ENCODE assay signal across 23 cellular contexts in genomic region chr17:10247806-10248334, GRCh38. TPM values are rescaled to one million over a fixed set of nuclear protein-coding genes. Genes with fewer than 3 reads are reported as not detected.
A peak's percentile ranks its signal among the peaks of the same experiment; 100 is the strongest.
DNase-seq lines count a peak whose midpoint lies in the region; ATAC-seq, FAIRE-seq and TF ChIP-seq lines count a peak whose summit lies in the region.
"Had no signal": no experiment of that assay in that cellular context is flagged by ENCODE, and none has a peak within 500 bp of the region (broad histone marks: within the 10 kb centered on the region; RNA-seq: fewer than 3 reads in every experiment).

No MANE protein-coding gene starts in this region.

- 0 out of 2 replicates have a peak, but pooled peaks cover 7% of the 10 kb centered on the region for H3K27me3 ChIP-seq in GM23248 (replicated peaks; ENCODE audit: insufficient read depth)
- no peaks in the 10 kb centered on the region for H3K27me3 ChIP-seq in body of pancreas
- H3K27me3 ChIP-seq in right cardiac atrium (ENCODE audit: control insufficient read depth, insufficient read depth), result no peaks in the 10 kb centered on the region
- H3K27me3 ChIP-seq in tibial artery, result no peaks in the 10 kb centered on the region
- H3K27me3 ChIP-seq: SJCRH30 had no signal

- no peak for FAIRE-seq in GM12891 (lab: Jason Lieb, UNC)
- FAIRE-seq: G401.6, H54 had no signal

- no peak overlapping the region for H3K9ac ChIP-seq in GM23248

- intact Hi-C loops in body of pancreas (cut with DNase I), result no loop called here
- intact Hi-C loops in right cardiac atrium (cut with DNase I), result no loop called here
- intact Hi-C loops in tibial artery (cut with DNase I; ENCODE audit: low total_unique reads), result loop anchor here (5.0 kb wide), 1 partner anchor 49 kb away; no protein-coding TSS in a partner anchor

- in situ Hi-C loops in GM23248 (cut with MboI), result no loop called here

- no peaks in the 10 kb centered on the region for H3K9me2 ChIP-seq in GM23248 (ENCODE audit: insufficient read depth)

- DNase-seq in AG10803 (ENCODE audit: low read depth) (peak; percentile 95), GM23248 (peak; percentile 56), body of pancreas (peak in 1 of 4 donors; percentile 21), myocyte (ENCODE audit: low read depth) (peak; percentile 24), GM12891 (ENCODE audit: insufficient read length, low spot score) (no peak), HEK293T (ENCODE audit: extremely low spot score) (no peak), right cardiac atrium (no peak), tibial artery (no peak)
- DNase-seq: C1 segment of cervical spinal cord; CD8-positive, alpha-beta T cell; HFFc6; KG1; NCI-H1092 treated with DMSO at 0.1 percent for 48 hours; NCI-H146; NCI-H2029; NCI-H226; NCI-H510A treated with DMSO at 0.1 percent for 48 hours; NCI-H774; NK-92 treated with Interleukin-12 subunit alpha and Interleukin-12 subunit beta, amount 100 ng/mL, for 24 hours; SJCRH30 had no signal

- no peaks in the 10 kb centered on the region for H4K20me1 ChIP-seq in GM23248 (ENCODE audit: insufficient read depth)

- no peak overlapping the region; the same call in 1 of the 2 replicates for H2AFZ ChIP-seq in GM23248

- peaks cover 15% of the 10 kb centered on the region for H3K4me1 ChIP-seq in GM23248 (ENCODE audit: insufficient read depth)
- H3K4me1 ChIP-seq in body of pancreas, result no peaks in the 10 kb centered on the region
- no peaks in the 10 kb centered on the region for H3K4me1 ChIP-seq in right cardiac atrium (ENCODE audit: control insufficient read depth, insufficient read depth, low read length)
- H3K4me1 ChIP-seq in tibial artery, result no peaks in the 10 kb centered on the region
- H3K4me1 ChIP-seq: SJCRH30 had no signal

- TF ChIP-seq POLR2A in body of pancreas (IDR thresholded peaks at IDR 0.05) (no peak), GM12891 (IDR thresholded peaks at IDR 0.05; ENCODE audit: low read depth, low read length) (no peak)

- WGBS in GM23248 (ENCODE audit: low coverage in 1 of 2, low lambda C conversion rate in 2 of 2, missing lambda C conversion rate in 2 of 2), 2 experiments, result 4 to 7% methylated on average over 6 of the region's 6 CpGs
- 56 to 61% methylated on average over 6 of the region's 6 CpGs for WGBS in body of pancreas, 2 donors
- WGBS in right cardiac atrium, result 56% methylated on average over 6 of the region's 6 CpGs

- H3K9me3 ChIP-seq in GM23248 (ENCODE audit: low read depth) (no peaks in the 10 kb centered on the region), body of pancreas (no peaks in the 10 kb centered on the region), right cardiac atrium (ENCODE audit: control insufficient read depth, low read length) (no peaks in the 10 kb centered on the region), tibial artery (no peaks in the 10 kb centered on the region)
- H3K9me3 ChIP-seq: SJCRH30 had no signal

- H3K4me2 ChIP-seq in GM23248 (ENCODE audit: unreplicated experiment), result no peak overlapping the region

- peak; percentile 33 for ATAC-seq in body of pancreas
- ATAC-seq in right cardiac atrium, result no peak
- ATAC-seq: CD8-positive, alpha-beta T cell; Panc1 had no signal

- H3K27ac ChIP-seq in GM23248 (no peak overlapping the region), body of pancreas (no peak overlapping the region), right cardiac atrium (ENCODE audit: low read length) (no peak overlapping the region), tibial artery (no peak overlapping the region)
- H3K27ac ChIP-seq: SJCRH30 had no signal

- TF ChIP-seq CTCF in AG10803 (conservative IDR thresholded peaks at IDR 0.05; ENCODE audit: low read length) (no peak), body of pancreas (IDR thresholded peaks at IDR 0.05) (no peak), tibial artery (IDR thresholded peaks at IDR 0.05) (no peak)

- no peak overlapping the region for H3K4me3 ChIP-seq in AG10803 (ENCODE audit: low read length)
- H3K4me3 ChIP-seq in GM23248, result no peak overlapping the region
- no peak overlapping the region for H3K4me3 ChIP-seq in body of pancreas
- no peak overlapping the region for H3K4me3 ChIP-seq in right cardiac atrium (ENCODE audit: low read length)
- no peak overlapping the region for H3K4me3 ChIP-seq in tibial artery
- H3K4me3 ChIP-seq: SJCRH30 had no signal

- peaks cover 4% of the 10 kb centered on the region; the same call in 1 of the 2 replicates for H3F3A ChIP-seq in GM23248 (ENCODE audit: insufficient read depth)

- POLR2A ChIA-PET in HEK293T (lab: Yijun Ruan, JAX), result no interaction called here

- CTCF ChIA-PET in HEK293T (lab: Yijun Ruan, JAX), result no interaction called here

- H3K36me3 ChIP-seq in GM23248 (ENCODE audit: low read depth) (no peaks in the 10 kb centered on the region), body of pancreas (replicated peaks in 1 of 2; ENCODE audit: insufficient read depth in 1 of 2, low read depth in 2 of 2) (no peaks in the 10 kb centered on the region), tibial artery (no peaks in the 10 kb centered on the region)
- H3K36me3 ChIP-seq: SJCRH30 had no signal

- no peaks in the 10 kb centered on the region for H3K79me2 ChIP-seq in GM23248 (ENCODE audit: insufficient read depth)

TF ChIP-seq in GM12891, 5 proteins besides CTCF, POLR2A, EP300 and RAD21:
- TF ChIP-seq POLR2AphosphoS5 (IDR thresholded peaks at IDR 0.05; ENCODE audit: low read depth, low read length), result no peak

TF ChIP-seq in HEK293T, 16 proteins besides CTCF, POLR2A, EP300 and RAD21:
- TF ChIP-seq FOXM1 (IDR thresholded peaks at IDR 0.05; ENCODE audit: borderline replicate concordance) (no peak), ELF4 (IDR thresholded peaks at IDR 0.05) (no peak), SUZ12 (IDR thresholded peaks at IDR 0.05) (no peak), SP1 (IDR thresholded peaks at IDR 0.05) (no peak), FOXK2 (IDR thresholded peaks at IDR 0.05) (no peak), L3MBTL2 (conservative IDR thresholded peaks at IDR 0.05) (no peak)

RNA-seq across cellular contexts. Expression of gene GAS7, which starts 49.5 kb away (rescaled TPM):
- 13.4 and 15.0 TPM in 2 replicates for total RNA-seq in GM23248 (2014; rRNA removed; shearing (Covaris generic))
- polyA plus RNA-seq in GM23248 (2016; fragmentation: Nextera tagmentation; extraction: Ambion mirVana), result 6.7 TPM in 2 replicates
- total RNA-seq in body of pancreas, result 10 to 100 TPM in 1 of 2 donors, 1 to 10 TPM in 1; 8.0 to 20.1 TPM
- total RNA-seq in myocyte, result 0.08 and 0.16 TPM in 2 replicates
- 6.7 TPM for polyA plus RNA-seq in myocyte (2012)
- 8.7 TPM for polyA plus RNA-seq in GM12891 (2012; ENCODE audit: low read depth, missing spikeins)
- 100 to 1,000 TPM in 3 of 4 donors, 10 to 100 TPM in 1; 68.1 to 200 (median 122) TPM for total RNA-seq in right cardiac atrium
- polyA plus RNA-seq in right cardiac atrium, result 40.3 TPM

Comparison
In these comparisons a context has a peak if more than half of its experiments do, and no peak if none do; other contexts are left out.
1. DNase-seq: peak in AG10803 (single experiment), GM23248 (single experiment) and myocyte (single experiment); none in GM12891 (single experiment), HEK293T (single experiment), right cardiac atrium (0 of 3) and tibial artery (0 of 2).